Comparison of ENCODE assay signal across 15 cellular contexts in the genomic region with DNA sequence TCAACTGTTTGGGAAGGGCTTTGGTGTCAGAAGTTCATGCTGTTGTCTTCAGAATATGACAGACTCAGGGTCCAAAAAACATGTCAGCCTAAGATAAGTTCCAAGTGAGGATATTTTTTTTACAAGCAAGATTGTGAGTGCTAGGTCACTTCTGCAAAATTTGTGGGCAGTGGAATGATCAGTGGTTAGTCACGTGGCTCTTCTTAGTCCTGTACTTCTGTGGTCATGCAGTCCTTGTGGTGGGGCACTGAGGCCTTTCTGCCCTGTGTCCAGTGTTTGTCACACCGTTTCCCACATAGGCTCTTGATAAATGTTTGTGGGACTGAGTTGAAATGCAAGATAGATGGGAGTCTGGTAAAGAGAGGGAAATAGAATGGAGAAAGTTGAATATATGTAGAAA. TPM values are rescaled to one million over a fixed set of nuclear protein-coding genes. Genes with fewer than 3 reads are reported as not detected.
DNase-seq lines count a peak whose midpoint lies in the region; TF ChIP-seq lines count a peak whose summit lies in the region.
"Had no signal": no experiment of that assay in that cellular context is flagged by ENCODE, and none has a peak within 500 bp of the region (broad histone marks: within the 10 kb centered on the region; RNA-seq: fewer than 3 reads in every experiment).

No MANE protein-coding gene starts in this region.

- H3K27me3 ChIP-seq in brain microvascular endothelial cell (replicated peaks) (no peaks in the 10 kb centered on the region), neural progenitor cell (no peaks in the 10 kb centered on the region), ascending aorta (no peaks in the 10 kb centered on the region)
- H3K27me3 ChIP-seq: pancreas had no signal

- no peak overlapping the region for H2AFZ ChIP-seq in neural progenitor cell (replicated peaks)

- peak overlapping the region; percentile 83 for H3K27ac Mint-ChIP-seq in neural progenitor cell
- H3K27ac Mint-ChIP-seq in progenitor cell of endocrine pancreas = no peak overlapping the region
- no peak overlapping the region for H3K27ac Mint-ChIP-seq in activated CD4-positive, alpha-beta T cell treated with anti-CD3 and anti-CD28 coated beads, Interleukin-2, amount 10 ng/mL, durations not matched to agents 24 days and 14 days
- H3K27ac Mint-ChIP-seq: activated naive CD4-positive, alpha-beta T cell treated with anti-CD3 and anti-CD28 coated beads for 36 hours; memory B cell had no signal

- H3K4me1 ChIP-seq in neural progenitor cell (peaks cover 74% of the 10 kb centered on the region), ascending aorta (peaks cover 0 to 25% of the 10 kb centered on the region in 2 donors)
- H3K4me1 ChIP-seq: pancreas had no signal

- H3K79me2 ChIP-seq in neural progenitor cell (ENCODE audit: low read depth) = peaks cover 86% of the 10 kb centered on the region

- H3K9me3 Mint-ChIP-seq in neural progenitor cell = no peaks in the 10 kb centered on the region
- no peaks in the 10 kb centered on the region for H3K9me3 Mint-ChIP-seq in progenitor cell of endocrine pancreas (ENCODE audit: low read depth)
- H3K9me3 Mint-ChIP-seq in activated CD4-positive, alpha-beta T cell treated with anti-CD3 and anti-CD28 coated beads, Interleukin-2, amount 10 ng/mL, durations not matched to agents 24 days and 14 days = no peaks in the 10 kb centered on the region
- H3K9me3 Mint-ChIP-seq: activated naive CD4-positive, alpha-beta T cell treated with anti-CD3 and anti-CD28 coated beads for 36 hours; memory B cell had no signal

- H3K4me3 ChIP-seq in GM12865 (ENCODE audit: low read depth, low read length) (no peak overlapping the region), brain microvascular endothelial cell (ENCODE audit: low read depth, low read length) (no peak overlapping the region), neural progenitor cell (no peak overlapping the region), ascending aorta (no peak overlapping the region)
- H3K4me3 ChIP-seq: pancreas had no signal

- no peak for TF ChIP-seq CTCF in GM12865 (IDR thresholded peaks at IDR 0.05; ENCODE audit: insufficient read depth, low read depth, low read length, missing control alignments)
- TF ChIP-seq CTCF in brain microvascular endothelial cell (IDR thresholded peaks at IDR 0.05; ENCODE audit: low read depth, low read length, missing control alignments) = no peak
- TF ChIP-seq CTCF in neural progenitor cell (IDR thresholded peaks at IDR 0.05) = no peak
- no peak for TF ChIP-seq CTCF in progenitor cell of endocrine pancreas (IDR thresholded peaks at IDR 0.05; ENCODE audit: unreplicated experiment)
- TF ChIP-seq CTCF in ascending aorta (IDR thresholded peaks at IDR 0.05) = no peak

- DNase-seq in GM12865 (ENCODE audit: low read depth) (peak; percentile 62), NOMO-1 treated with DMSO at 0.1 percent for 48 hours (lab: John Stamatoyannopoulos, UW; ENCODE audit: unreplicated experiment) (peak; percentile 74), brain microvascular endothelial cell (peak; percentile 14), neural progenitor cell (ENCODE audit: low spot score) (no peak), progenitor cell of endocrine pancreas (ENCODE audit: low spot score, unreplicated experiment) (no peak), GM19238 (ENCODE audit: insufficient read length, low spot score) (no peak), ascending aorta (ENCODE audit: low spot score in 2 of 2) (no peak)
- DNase-seq in activated CD4-positive, alpha-beta T cell treated with anti-CD3 and anti-CD28 coated beads, Interleukin-2, amount 10 ng/mL, durations not matched to agents 24 days and 14 days = no peak
- DNase-seq: activated naive CD4-positive, alpha-beta T cell treated with anti-CD3 and anti-CD28 coated beads for 36 hours; AML-193; foreskin keratinocyte; NCI-H2081 treated with DMSO at 0.1 percent for 48 hours; SK-N-SH had no signal

- no peak overlapping the region for H3K9ac ChIP-seq in neural progenitor cell
- H3K9ac ChIP-seq: SK-N-SH had no signal

- H3K4me3 Mint-ChIP-seq in neural progenitor cell (no peak overlapping the region), progenitor cell of endocrine pancreas (ENCODE audit: low read depth) (no peak overlapping the region)
- H3K4me3 Mint-ChIP-seq in activated CD4-positive, alpha-beta T cell treated with anti-CD3 and anti-CD28 coated beads, Interleukin-2, amount 10 ng/mL, durations not matched to agents 24 days and 14 days = no peak overlapping the region
- H3K4me3 Mint-ChIP-seq: activated naive CD4-positive, alpha-beta T cell treated with anti-CD3 and anti-CD28 coated beads for 36 hours; memory B cell had no signal

- no peaks in the 10 kb centered on the region for H3K36me3 ChIP-seq in brain microvascular endothelial cell (replicated peaks)
- no peaks in the 10 kb centered on the region for H3K36me3 ChIP-seq in neural progenitor cell
- H3K36me3 ChIP-seq in ascending aorta = no peaks in the 10 kb centered on the region
- H3K36me3 ChIP-seq: pancreas had no signal

- H3K36me3 Mint-ChIP-seq in neural progenitor cell (peaks cover 16% of the 10 kb centered on the region), progenitor cell of endocrine pancreas (ENCODE audit: insufficient read depth) (no peaks in the 10 kb centered on the region)
- H3K36me3 Mint-ChIP-seq in activated CD4-positive, alpha-beta T cell treated with anti-CD3 and anti-CD28 coated beads, Interleukin-2, amount 10 ng/mL, durations not matched to agents 24 days and 14 days (ENCODE audit: low read depth) = no peaks in the 10 kb centered on the region
- H3K36me3 Mint-ChIP-seq: memory B cell had no signal

- intact Hi-C loops in ascending aorta (cut with DNase I) = loop anchor here (10.0 kb wide), 1 partner anchor 65 kb away; no protein-coding TSS in a partner anchor
- intact Hi-C loops in activated CD4-positive, alpha-beta T cell treated with anti-CD3 and anti-CD28 coated beads, Interleukin-2, amount 10 ng/mL, durations not matched to agents 24 days and 14 days (cut with micrococcal nuclease) = no loop called here

- H3K27ac ChIP-seq in brain microvascular endothelial cell (no peak overlapping the region), neural progenitor cell (no peak overlapping the region), ascending aorta (no peak overlapping the region)
- H3K27ac ChIP-seq: foreskin keratinocyte, pancreas had no signal

- peaks cover 76% of the 10 kb centered on the region for H3K4me1 Mint-ChIP-seq in neural progenitor cell
- H3K4me1 Mint-ChIP-seq in progenitor cell of endocrine pancreas (ENCODE audit: low read depth) = peaks cover 22% of the 10 kb centered on the region
- H3K4me1 Mint-ChIP-seq in activated CD4-positive, alpha-beta T cell treated with anti-CD3 and anti-CD28 coated beads, Interleukin-2, amount 10 ng/mL, durations not matched to agents 24 days and 14 days = peaks cover 10% of the 10 kb centered on the region

- H3K4me2 ChIP-seq in neural progenitor cell = no peak overlapping the region
- H3K4me2 ChIP-seq: SK-N-SH had no signal

- no peaks in the 10 kb centered on the region for H3K27me3 Mint-ChIP-seq in neural progenitor cell (ENCODE audit: insufficient read depth, low read depth)
- peaks cover 6% of the 10 kb centered on the region for H3K27me3 Mint-ChIP-seq in progenitor cell of endocrine pancreas
- H3K27me3 Mint-ChIP-seq in activated CD4-positive, alpha-beta T cell treated with anti-CD3 and anti-CD28 coated beads, Interleukin-2, amount 10 ng/mL, durations not matched to agents 24 days and 14 days = peaks cover 3% of the 10 kb centered on the region

- H3K9me3 ChIP-seq in neural progenitor cell (ENCODE audit: low read depth) (no peaks in the 10 kb centered on the region), ascending aorta (no peaks in the 10 kb centered on the region)
- H3K9me3 ChIP-seq: pancreas, SK-N-SH had no signal

- H4K20me1 ChIP-seq in neural progenitor cell (ENCODE audit: low read depth) = no peaks in the 10 kb centered on the region

- peaks cover 57% of the 10 kb centered on the region for H3F3A ChIP-seq in neural progenitor cell (ENCODE audit: low read depth)

- in situ Hi-C loops in brain microvascular endothelial cell (cut with HindIII; ENCODE audit: low pct_ligation_motif_present, low sequenced_read_pairs) = no loop called here

RNA-seq across cellular contexts. Expression of a gene that starts 5.3 kb away (rescaled TPM):
- total RNA-seq in neural progenitor cell (ENCODE audit: low replicate concordance) (13.5 and 15.0 TPM in 2 replicates), progenitor cell of endocrine pancreas (5.9 TPM in 2 replicates), ascending aorta (23.1 TPM)
- 1.7 and 2.0 TPM in 2 replicates for total RNA-seq in activated CD4-positive, alpha-beta T cell treated with anti-CD3 and anti-CD28 coated beads, Interleukin-2, amount 10 ng/mL, durations not matched to agents 24 days and 14 days

Comparison
In these comparisons a context has a peak if more than half of its experiments do, and no peak if none do; other contexts are left out.
1. DNase-seq: peak in GM12865 (single experiment), NOMO-1 treated with DMSO at 0.1 percent for 48 hours (single experiment) and brain microvascular endothelial cell (single experiment); none in neural progenitor cell (single experiment), progenitor cell of endocrine pancreas (single experiment), GM19238 (single experiment), ascending aorta (0 of 2) and activated CD4-positive, alpha-beta T cell treated with anti-CD3 and anti-CD28 coated beads, Interleukin-2, amount 10 ng/mL, durations not matched to agents 24 days and 14 days (single experiment).